Comparison of ENCODE assay signal across 8 cellular contexts in genomic region chr1:110879758-110880606, GRCh38. TPM values are rescaled to one million over a fixed set of nuclear protein-coding genes. Genes with fewer than 3 reads are reported as not detected.
DNase-seq lines count a peak whose midpoint lies in the region; ATAC-seq and TF ChIP-seq lines count a peak whose summit lies in the region.

No MANE protein-coding gene starts in this region.

- no peak overlapping the region for H4K8ac ChIP-seq in H9 (replicated peaks; ENCODE audit: insufficient read length, low read depth, low read length)

- TF ChIP-seq CTCF in CD8-positive, alpha-beta T cell (IDR thresholded peaks at IDR 0.05) = no peak
- TF ChIP-seq CTCF in H9 (conservative IDR thresholded peaks at IDR 0.05) = no peak

- CTCF ChIA-PET in CD8-positive, alpha-beta T cell (lab: Charles Lee) = interaction anchor here (0.5 to 1.2 kb wide), 4 partner anchors 32 to 260 kb away, joined by 3 to 4 read pairs (median 3); no protein-coding TSS in a partner anchor

- peak overlapping the region; percentile 80 for H3K4me3 Mint-ChIP-seq in CD8-positive, alpha-beta T cell
- H3K4me3 Mint-ChIP-seq in H9 = no peak overlapping the region

- H2AK5ac ChIP-seq in H9 (ENCODE audit: insufficient read length, low read length) = no peak overlapping the region

- H3K27me3 ChIP-seq in CD8-positive, alpha-beta T cell (ENCODE audit: insufficient read depth, low read length) = no peaks in the 10 kb centered on the region
- no peaks in the 10 kb centered on the region for H3K27me3 ChIP-seq in H9 (ENCODE audit: insufficient read depth, low read length)

- no peak overlapping the region for H3K14ac ChIP-seq in H9 (ENCODE audit: insufficient read depth, low read length)

- H3K27ac ChIP-seq in CD8-positive, alpha-beta T cell (ENCODE audit: low read depth, low read length) = peak overlapping the region; percentile 8
- H3K27ac ChIP-seq in skin epidermis (peak overlapping the region in 13 of 21 experiments; percentile 4 to 92 (median 41)), H9 (ENCODE audit: insufficient read length, low read depth, low read length) (no peak overlapping the region)

- H3K36me3 ChIP-seq in CD8-positive, alpha-beta T cell (ENCODE audit: insufficient read depth, low read length) = no peaks in the 10 kb centered on the region

- H3K4me3 ChIP-seq in CD8-positive, alpha-beta T cell (ENCODE audit: low read depth, low read length) = peak overlapping the region; percentile 0
- H3K4me3 ChIP-seq in skin epidermis = no peak overlapping the region

- no peaks in the 10 kb centered on the region for H3K23me2 ChIP-seq in H9 (ENCODE audit: insufficient read length, low read depth, low read length, poor library complexity, severe bottlenecking)

- no peaks in the 10 kb centered on the region for H3K79me1 ChIP-seq in H9 (ENCODE audit: insufficient read depth, low read depth, low read length, poor library complexity, severe bottlenecking)

- H3K36me3 Mint-ChIP-seq in CD8-positive, alpha-beta T cell = peaks cover 64% of the 10 kb centered on the region
- no peaks in the 10 kb centered on the region for H3K36me3 Mint-ChIP-seq in H9 (ENCODE audit: insufficient read depth in 1 of 3, low read depth in 3 of 3)

- H3K56ac ChIP-seq in H9 (ENCODE audit: insufficient read length, low read depth, low read length) = no peak overlapping the region

- H4K91ac ChIP-seq in H9 (ENCODE audit: insufficient read length, low read depth, low read length) = no peak overlapping the region

- peaks cover 84% of the 10 kb centered on the region for H3K4me1 Mint-ChIP-seq in CD8-positive, alpha-beta T cell (ENCODE audit: low read depth)
- H3K4me1 Mint-ChIP-seq in H9 = peaks cover 0 to 4% of the 10 kb centered on the region in 2 experiments; a peak in 2 of 4 replicates

- intact Hi-C loops in CD8-positive, alpha-beta T cell (cut with DNase I, micrococcal nuclease) = loop anchor here (1.0 to 10.0 kb wide), 5 partner anchors 8 to 875 kb away; partner anchors contain the start of genes CEPT1 (in 1 of the 2), DDX20 (in 1 of the 2) and DRAM2 (in 1 of the 2)

- no peak overlapping the region for H3K4ac ChIP-seq in H9 (ENCODE audit: low read depth, low read length)

- no peak overlapping the region for H3K18ac ChIP-seq in H9 (ENCODE audit: insufficient read length, low read depth, low read length)

- no peak overlapping the region for H2BK15ac ChIP-seq in H9 (ENCODE audit: low read depth, low read length)

- no peak overlapping the region for H2AFZ ChIP-seq in H9 (ENCODE audit: low read length)

- no peak overlapping the region for H3T11ph ChIP-seq in H9 (ENCODE audit: low read length)

- DNase-seq in CD8-positive, alpha-beta T cell = peak in 5 of 7 experiments; percentile 38 to 68 (median 60)
- peak; percentile 90 to 91 for DNase-seq in Kasumi-1 (lab: John Stamatoyannopoulos, UW)
- peak; percentile 54 for DNase-seq in activated CD8-positive, alpha-beta memory T cell treated with anti-CD3 and anti-CD28 coated beads, Interleukin-2, amount 50 U/mL, for 24 hours (ENCODE audit: extremely low read depth)
- DNase-seq in H9 = no peak
- DNase-seq in NCI-H187 treated with DMSO at 0.1 percent for 48 hours (lab: John Stamatoyannopoulos, UW) = no peak
- no peak for DNase-seq in 8988T

- H3K27me3 Mint-ChIP-seq in CD8-positive, alpha-beta T cell (ENCODE audit: low read depth) = no peaks in the 10 kb centered on the region
- peaks cover 6% of the 10 kb centered on the region for H3K27me3 Mint-ChIP-seq in H9 (ENCODE audit: low read depth)

- H3K27ac Mint-ChIP-seq in CD8-positive, alpha-beta T cell = peak overlapping the region; percentile 99
- H3K27ac Mint-ChIP-seq in H9 = no peak overlapping the region

- H3K23ac ChIP-seq in H9 (ENCODE audit: insufficient read length, low read depth, low read length) = no peak overlapping the region

- no CpG with 5 or more reads among the region's 7 CpGs for WGBS in H9 (ENCODE audit: extremely low coverage, insufficient read length, low lambda C conversion rate)

- no peak overlapping the region for H2BK120ac ChIP-seq in H9 (ENCODE audit: low read depth, low read length, poor library complexity, severe bottlenecking)

- no peak overlapping the region for H2BK5ac ChIP-seq in H9 (ENCODE audit: insufficient read length, low read length)

- ATAC-seq in CD8-positive, alpha-beta T cell = peak; percentile 51
- peak; percentile 46 for ATAC-seq in GM21367 (IDR thresholded peaks at IDR 0.05; ENCODE audit: unreplicated experiment)

- H3K9ac ChIP-seq in H9 (ENCODE audit: extremely low read depth, insufficient read length, low read length) = no peak overlapping the region

- peaks cover 82% of the 10 kb centered on the region for H3K4me1 ChIP-seq in CD8-positive, alpha-beta T cell (ENCODE audit: insufficient read depth, low read length)
- no peaks in the 10 kb centered on the region for H3K4me1 ChIP-seq in H9 (ENCODE audit: insufficient read depth, low read length)

- no peaks in the 10 kb centered on the region for H3K79me2 ChIP-seq in H9 (ENCODE audit: insufficient read depth, low read length)

- H3K9me3 ChIP-seq in CD8-positive, alpha-beta T cell (ENCODE audit: low read length) = no peaks in the 10 kb centered on the region
- no peaks in the 10 kb centered on the region for H3K9me3 ChIP-seq in H9 (ENCODE audit: control insufficient read depth, low read depth, low read length)

- H4K5ac ChIP-seq in H9 (ENCODE audit: insufficient read length, low read depth, low read length) = no peak overlapping the region

- no peak overlapping the region for H2BK20ac ChIP-seq in H9 (ENCODE audit: low read depth, low read length, poor library complexity, severe bottlenecking)

- no peaks in the 10 kb centered on the region for H3K9me3 Mint-ChIP-seq in CD8-positive, alpha-beta T cell
- H3K9me3 Mint-ChIP-seq in H9 = peaks cover 6 to 22% of the 10 kb centered on the region in 2 experiments; a peak in 4 of 5 replicates

- no peaks in the 10 kb centered on the region for H4K20me1 ChIP-seq in H9 (ENCODE audit: control insufficient read depth, insufficient read depth, insufficient read length)

- POLR2A ChIA-PET in CD8-positive, alpha-beta T cell (lab: Charles Lee) = interaction anchor here (0.6 to 1.2 kb wide), 5 partner anchors 11 to 207 kb away, joined by 3 to 5 read pairs (median 4); no protein-coding TSS in a partner anchor

- no peak overlapping the region for H3K4me2 ChIP-seq in H9 (ENCODE audit: insufficient read depth, insufficient read length, low read length)

- H2BK12ac ChIP-seq in H9 (ENCODE audit: insufficient read length, low read depth, low read length) = no peak overlapping the region

RNA-seq across cellular contexts. Expression of gene CD53, which starts 7.0 kb away (rescaled TPM):
- 100 to 1,000 TPM; 205 to 213 TPM for total RNA-seq in CD8-positive, alpha-beta T cell
- total RNA-seq in H9 (2021) = 0.15 and 0.31 TPM in 2 replicates

Comparison
In these comparisons a context has a peak if more than half of its experiments do, and no peak if none do; other contexts are left out.
1. DNase-seq: peak in CD8-positive, alpha-beta T cell (5 of 7), Kasumi-1 (2 of 2) and activated CD8-positive, alpha-beta memory T cell treated with anti-CD3 and anti-CD28 coated beads, Interleukin-2, amount 50 U/mL, for 24 hours (single experiment); none in H9 (single experiment), NCI-H187 treated with DMSO at 0.1 percent for 48 hours (single experiment) and 8988T (single experiment).
2. RNA of gene CD53, which starts 7.0 kb away (total RNA-seq): 205 to 213 TPM in CD8-positive, alpha-beta T cell; 0.15 to 0.31 TPM in H9; every median in the first group is over 100 times any median in the second.